23 cellular contexts compared by ENCODE assay signal in genomic region chr11:102843474-102843873, GRCh38. TPM values are rescaled to one million over a fixed set of nuclear protein-coding genes. Genes with fewer than 3 reads are reported as not detected.
DNase-seq lines count a peak whose midpoint lies in the region; ATAC-seq and TF ChIP-seq lines count a peak whose summit lies in the region.
"Had no signal": no experiment of that assay in that cellular context is flagged by ENCODE, and none has a peak within 500 bp of the region (broad histone marks: within the 10 kb centered on the region; RNA-seq: fewer than 3 reads in every experiment).

MMP3 (minus strand) TSS chr11:102843609; CDS start chr11:102843546, 63 bp downstream.

- no peak for ATAC-seq in HG02885 (IDR thresholded peaks at IDR 0.05; ENCODE audit: poor library complexity, unreplicated experiment)
- ATAC-seq: naive thymus-derived CD4-positive, alpha-beta T cell had no signal

- H3K4me1 ChIP-seq in tibial nerve: no peaks in the 10 kb centered on the region

- no peak for TF ChIP-seq POLR2A in tibial nerve (IDR thresholded peaks at IDR 0.05)

- DNase-seq in GM04503 (ENCODE audit: low read depth) (peak; percentile 45), NCI-H69 (lab: John Stamatoyannopoulos, UW) (peak; percentile 34), epithelial cell of esophagus (ENCODE audit: low read depth) (peak; percentile 56), tibial nerve (ENCODE audit: low spot score in 2 of 2) (no peak), iPS-NIHi11 (ENCODE audit: low spot score) (no peak), putamen (ENCODE audit: low spot score) (no peak)
- DNase-seq: activated CD4-positive, alpha-beta T cell treated with anti-CD3 and anti-CD28 coated beads for 4 hours; activated CD8-positive, alpha-beta memory T cell treated with anti-CD3 and anti-CD28 coated beads, Interleukin-2, amount 50 U/mL, for 4 hours; activated effector memory CD4-positive, alpha-beta T cell treated with anti-CD3 and anti-CD28 coated beads, Interleukin-2, amount 50 U/mL, for 16 hours; caudate nucleus; esophagus squamous epithelium; islet precursor cell; naive thymus-derived CD4-positive, alpha-beta T cell; NCI-H2171 treated with DMSO at 0.1 percent for 48 hours; NCI-H748 treated with DMSO at 0.1 percent for 48 hours; posterior cingulate gyrus; stimulated activated CD4-positive, alpha-beta T cell treated with anti-CD3 and anti-CD28 coated beads, Interleukin-2, amount 100 ng/mL, for 24 hours had no signal

- H3K4me3 ChIP-seq in epithelial cell of esophagus (ENCODE audit: low read length) (no peak within 1 kb of the TSS), tibial nerve (peak within 1 kb of the TSS in 1 of 4 donors; percentile 18)
- H3K4me3 ChIP-seq: esophagus squamous epithelium, hepatocyte had no signal

- TF ChIP-seq CTCF in epithelial cell of esophagus (IDR thresholded peaks at IDR 0.05; ENCODE audit: insufficient read depth, low read depth, low read length, missing control alignments) (no peak), tibial nerve (IDR thresholded peaks at IDR 0.05) (no peak)

- no peaks in the 10 kb centered on the region for H3K36me3 ChIP-seq in tibial nerve
- H3K36me3 ChIP-seq: esophagus squamous epithelium had no signal

- WGBS in tibial nerve, 2 donors: 87 to 95% methylated on average over 4 of the region's 4 CpGs

- H3K27me3 ChIP-seq in tibial nerve: no peaks in the 10 kb centered on the region
- H3K27me3 ChIP-seq: hepatocyte had no signal

- no peaks in the 10 kb centered on the region for H3K9me3 ChIP-seq in tibial nerve
- H3K9me3 ChIP-seq: esophagus squamous epithelium had no signal

- H3K27ac ChIP-seq in tibial nerve: no peak within 1 kb of the TSS
- H3K27ac ChIP-seq: esophagus squamous epithelium, hepatocyte, HL-60, KMS-11 had no signal

- TF ChIP-seq EP300 in tibial nerve (IDR thresholded peaks at IDR 0.05): peak in 1 of 2 donors; percentile 32

RNA-seq across cellular contexts. Expression of gene MMP3, which starts in this region (rescaled TPM):
- 100 to 1,000 TPM in 2 of 4 donors, 10 to 100 TPM in 1, 1 to 10 TPM in 1; 6.1 to 545 (median 85.1) TPM for total RNA-seq in tibial nerve
- total RNA-seq: B cell; esophagus squamous epithelium; naive thymus-derived CD4-positive, alpha-beta T cell; ureter had no signal

Comparison
In these comparisons a context has a peak if more than half of its experiments do, and no peak if none do; other contexts are left out.
1. DNase-seq: peak in GM04503 (single experiment), NCI-H69 (single experiment) and epithelial cell of esophagus (single experiment); none in tibial nerve (0 of 2), iPS-NIHi11 (single experiment) and putamen (single experiment).